9 cellular contexts compared by ENCODE assay signal in the genomic region with DNA sequence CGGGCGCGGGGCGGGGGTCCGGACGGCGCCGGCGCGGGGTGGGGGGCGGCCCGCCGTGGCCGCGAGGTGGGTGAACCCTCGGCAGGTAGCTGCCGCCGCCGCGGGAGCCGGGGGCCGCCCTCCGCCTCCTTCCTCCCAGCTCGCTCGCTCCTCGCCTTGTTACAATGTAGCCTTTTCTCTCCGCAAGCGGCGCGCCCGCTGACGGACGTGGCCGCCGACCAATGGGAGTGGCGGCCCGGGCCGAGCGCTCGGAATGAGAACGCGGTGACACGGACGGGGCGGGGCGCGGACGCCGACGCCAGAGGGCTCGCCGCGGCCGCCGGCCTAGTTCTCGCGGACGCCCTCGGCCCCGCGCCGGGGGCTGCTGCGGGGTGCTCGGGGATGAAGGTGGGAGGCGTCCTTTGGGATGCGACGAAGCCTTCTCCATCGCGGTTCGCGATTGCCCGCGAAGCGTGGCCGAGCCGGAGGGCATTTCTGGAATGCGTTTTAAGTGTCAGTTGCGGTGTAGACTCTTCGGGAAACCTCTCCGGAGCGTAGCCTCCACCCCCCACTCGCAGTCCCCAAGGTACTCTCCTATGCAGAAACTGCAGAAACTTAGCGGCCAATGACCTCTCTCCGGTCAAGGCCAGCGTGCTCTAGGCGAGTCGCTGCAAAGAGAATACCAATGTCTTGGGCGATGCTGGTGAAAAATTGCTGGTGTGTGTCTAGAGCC. TPM values are rescaled to one million over a fixed set of nuclear protein-coding genes. Genes with fewer than 3 reads are reported as not detected.
A peak's percentile ranks its signal among the peaks of the same experiment; 100 is the strongest.
DNase-seq lines count a peak whose midpoint lies in the region; ATAC-seq, FAIRE-seq and TF ChIP-seq lines count a peak whose summit lies in the region.
"Had no signal": no experiment of that assay in that cellular context is flagged by ENCODE, and none has a peak within 500 bp of the region (broad histone marks: within the 10 kb centered on the region; RNA-seq: fewer than 3 reads in every experiment).

No MANE protein-coding gene starts in this region.

- WGBS in HepG2 (ENCODE audit: low lambda C conversion rate) = 0% methylated on average over 6 of the region's 88 CpGs

- H3K4me1 ChIP-seq in HepG2 (ENCODE audit: insufficient read depth, low read length) = peaks cover 24% of the 10 kb centered on the region

- H3K4me2 ChIP-seq in HepG2 (ENCODE audit: low read depth, low read length) = peak overlapping the region; percentile 99

- POLR2A ChIA-PET in HepG2 (lab: Yijun Ruan, JAX) = interaction anchor here (0.9 to 1.9 kb wide), 3 partner anchors 8 to 34 kb away, joined by 3 to 9 read pairs (median 4); no protein-coding TSS in a partner anchor

- peaks cover 15% of the 10 kb centered on the region for H3K79me2 ChIP-seq in HepG2 (ENCODE audit: insufficient read depth, low read length)

- TF ChIP-seq POLR2A in HepG2 (IDR thresholded peaks at IDR 0.05; ENCODE audit: insufficient read depth in 1 of 2, low read depth in 2 of 2, low read length in 2 of 2) = peak; percentile 83 to 87

- H3K27me3 ChIP-seq in HepG2 (ENCODE audit: control insufficient read depth in 1 of 2, insufficient read depth in 2 of 2, low read length in 2 of 2) = peaks cover 2 to 25% of the 10 kb centered on the region in 2 experiments; a peak in 3 of 5 replicates

- H4K20me1 ChIP-seq in HepG2 (ENCODE audit: insufficient read depth, low read length) = no peaks in the 10 kb centered on the region

- no TSS peak for BruUV-seq in HepG2 (replicated peaks; lab: Mats Ljungman, UMichigan)

- no peaks in the 10 kb centered on the region for H3K36me3 ChIP-seq in HepG2 (replicated peaks in 1 of 2; ENCODE audit: control insufficient read depth in 1 of 2, insufficient read depth in 2 of 2, low read length in 2 of 2)

- CTCF ChIA-PET in HepG2 (lab: Yijun Ruan, JAX; ENCODE audit: low intra/inter-chr PET ratio, low total read pairs) = no interaction called here

- no peaks in the 10 kb centered on the region for H3K9me3 ChIP-seq in HepG2 (ENCODE audit: low read length)

- TF ChIP-seq EP300 in HepG2 (IDR thresholded peaks at IDR 0.05; ENCODE audit: low read depth in 2 of 2, low read length in 2 of 2) = no peak
- no peak for TF ChIP-seq EP300 in HepG2 (CRISPR knock-in tag; IDR thresholded peaks at IDR 0.05; ENCODE audit: borderline replicate concordance)

- peak; percentile 40; the same call in 1 of the 2 replicates for TF ChIP-seq RAD21 in HepG2 (CRISPR knock-in tag; IDR thresholded peaks at IDR 0.05)

- TF ChIP-seq CTCF in HepG2 (CRISPR knock-in tag; IDR thresholded peaks at IDR 0.05) = no peak; the same call in 1 of the 2 replicates

- peak overlapping the region; percentile 67 to 82 (median 79) for H3K4me3 ChIP-seq in HepG2 (replicated peaks in 1 of 3; ENCODE audit: insufficient read depth in 1 of 3, low read depth in 2 of 3, low read length in 3 of 3)

- in situ Hi-C loops in HepG2 (cut with HindIII; ENCODE audit: extremely low pct_ligation_motif_present, low pct_unique_long_range_greater_than_20kb) = no loop called here

- FAIRE-seq in HepG2 (lab: Jason Lieb, UNC) = no peak
- FAIRE-seq: islet of Langerhans had no signal

- intact Hi-C loops in HepG2 (cut with micrococcal nuclease; ENCODE audit: unreplicated experiment) = loop anchor here (2.0 kb wide), 1 partner anchor 34 kb away; no protein-coding TSS in a partner anchor

- ATAC-seq in GM19452 (IDR thresholded peaks at IDR 0.05; ENCODE audit: unreplicated experiment) = peak; percentile 98
- peak; percentile 98 for ATAC-seq in HG03571 (IDR thresholded peaks at IDR 0.05; ENCODE audit: unreplicated experiment)
- peak; percentile 98 for ATAC-seq in HepG2

- peak overlapping the region; percentile 56 for H3K27ac ChIP-seq in HepG2 (ENCODE audit: extremely low read length, insufficient read depth, low read length)

- H3K9ac ChIP-seq in HepG2 (ENCODE audit: insufficient read depth, low read depth, low read length) = peak overlapping the region; percentile 74

- H2AFZ ChIP-seq in HepG2 (ENCODE audit: low read length) = peak overlapping the region; percentile 45

- DNase-seq in CD1c-positive myeloid dendritic cell (ENCODE audit: extremely low spot score) (peak; percentile 98), NCI-H774 (lab: John Stamatoyannopoulos, UW) (peak; percentile 96), dermis blood vessel endothelial cell (peak; percentile 96), HepG2 (ENCODE audit: low spot score) (peak; percentile 87)
- peak; percentile 90 to 92 for DNase-seq in activated CD4-positive, alpha-beta T cell treated with anti-CD3 and anti-CD28 coated beads, Interleukin-2, amount 50 U/mL, for 48 hours
- DNase-seq in stimulated activated CD4-positive, alpha-beta T cell treated with anti-CD3 and anti-CD28 coated beads, Interleukin-2, amount 100 ng/mL, for 4 hours (ENCODE audit: low read depth) = peak; percentile 87

TF ChIP-seq in HepG2, 621 proteins besides CTCF, POLR2A, EP300 and RAD21 (continues in another document):
- peak; percentile 55; the same call in 1 of the 2 replicates for TF ChIP-seq CHD2 (IDR thresholded peaks at IDR 0.05; ENCODE audit: low read depth, low read length)
- no peak for TF ChIP-seq ARNTL (CRISPR knock-in tag; IDR thresholded peaks at IDR 0.05)
- TF ChIP-seq FOSL1 (CRISPR knock-in tag; IDR thresholded peaks at IDR 0.05; ENCODE audit: borderline replicate concordance) = no peak
- TF ChIP-seq YEATS2 (CRISPR knock-in tag; IDR thresholded peaks at IDR 0.05; ENCODE audit: borderline replicate concordance) = 0 out of 2 replicates have a peak, but pooled peaks have one; percentile 42
- no peak for TF ChIP-seq ZNF616 (CRISPR knock-in tag; IDR thresholded peaks at IDR 0.05; ENCODE audit: low read depth)
- no peak for TF ChIP-seq PAWR (CRISPR knock-in tag; IDR thresholded peaks at IDR 0.05; ENCODE audit: borderline replicate concordance)
- TF ChIP-seq HOXD1 (CRISPR knock-in tag; IDR thresholded peaks at IDR 0.05) = no peak
- TF ChIP-seq MTA1 (CRISPR knock-in tag; IDR thresholded peaks at IDR 0.05; ENCODE audit: borderline replicate concordance) = peak; percentile 56; the same call in 1 of the 2 replicates
- TF ChIP-seq ASH2L (IDR thresholded peaks at IDR 0.05; ENCODE audit: insufficient read length, low read depth, low read length) = peak; percentile 54
- TF ChIP-seq ZFY (CRISPR knock-in tag; IDR thresholded peaks at IDR 0.05) = peak; percentile 93
- TF ChIP-seq ZSCAN31 (CRISPR knock-in tag; IDR thresholded peaks at IDR 0.05; ENCODE audit: low read depth) = no peak
- TF ChIP-seq AHR (CRISPR knock-in tag; IDR thresholded peaks at IDR 0.05) = 0 out of 2 replicates have a peak, but pooled peaks have one; percentile 14
- TF ChIP-seq ZNF510 (CRISPR knock-in tag; IDR thresholded peaks at IDR 0.05; ENCODE audit: low read depth) = no peak
- TF ChIP-seq, protein P1, sequence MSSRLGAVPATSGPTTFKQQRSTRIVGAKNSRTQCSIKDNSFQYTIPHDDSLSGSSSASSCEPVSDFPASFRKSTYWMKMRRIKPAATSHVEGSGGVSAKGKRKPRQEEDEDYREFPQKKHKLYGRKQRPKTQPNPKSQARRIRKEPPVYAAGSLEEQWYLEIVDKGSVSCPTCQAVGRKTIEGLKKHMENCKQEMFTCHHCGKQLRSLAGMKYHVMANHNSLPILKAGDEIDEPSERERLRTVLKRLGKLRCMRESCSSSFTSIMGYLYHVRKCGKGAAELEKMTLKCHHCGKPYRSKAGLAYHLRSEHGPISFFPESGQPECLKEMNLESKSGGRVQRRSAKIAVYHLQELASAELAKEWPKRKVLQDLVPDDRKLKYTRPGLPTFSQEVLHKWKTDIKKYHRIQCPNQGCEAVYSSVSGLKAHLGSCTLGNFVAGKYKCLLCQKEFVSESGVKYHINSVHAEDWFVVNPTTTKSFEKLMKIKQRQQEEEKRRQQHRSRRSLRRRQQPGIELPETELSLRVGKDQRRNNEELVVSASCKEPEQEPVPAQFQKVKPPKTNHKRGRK (CRISPR knock-in tag; IDR thresholded peaks at IDR 0.05) = no peak
- no peak for TF ChIP-seq SALL2 (CRISPR knock-in tag; IDR thresholded peaks at IDR 0.05)

RNA-seq across cellular contexts. Expression of a gene that starts 0.7 kb away (rescaled TPM):
- total RNA-seq in dermis blood vessel endothelial cell (11.7 and 14.6 TPM in 2 replicates), HepG2 (2016; rRNA removed; fragmentation: Illumina TruSeq; extraction: Trizol) (4.1 and 4.7 TPM in 2 replicates)
- 1.5 and 1.8 TPM in 2 replicates for total RNA-seq in HepG2 (2016; cell fraction: cytosol; rRNA removed; fragmentation: Illumina TruSeq; extraction: Trizol; ENCODE audit: low read depth)
- total RNA-seq in HepG2 (2016; cell fraction: insoluble cytoplasmic fraction; rRNA removed; fragmentation: Illumina TruSeq; extraction: Trizol) = 3.4 and 4.3 TPM in 2 replicates
- total RNA-seq in HepG2 (2016; cell fraction: membrane; rRNA removed; fragmentation: Illumina TruSeq; extraction: Trizol) = 3.9 and 5.2 TPM in 2 replicates
- 4.6 and 6.1 TPM in 2 replicates for total RNA-seq in HepG2 (2016; cell fraction: nucleus; rRNA removed; fragmentation: Illumina TruSeq; extraction: Trizol)
- polyA plus RNA-seq in HepG2 (2011; rRNA removed) = 3.3 and 3.4 TPM in 2 replicates
- polyA plus RNA-seq in HepG2 (2011; cell fraction: cytosol; rRNA removed) = 2.0 and 2.7 TPM in 2 replicates
- polyA plus RNA-seq in HepG2 (2011; cell fraction: nucleus; rRNA removed) = 6.4 and 6.7 TPM in 2 replicates
- 2.3 and 2.4 TPM in 2 replicates for polyA plus RNA-seq in HepG2 (2012)
- polyA plus RNA-seq in HepG2 (2016; cell fraction: cytosol; fragmentation: Illumina TruSeq; extraction: Trizol; ENCODE audit: low read depth) = 0.77 and 0.81 TPM in 2 replicates
- 2.8 and 4.0 TPM in 2 replicates for polyA plus RNA-seq in HepG2 (2016; cell fraction: insoluble cytoplasmic fraction; fragmentation: Illumina TruSeq; extraction: Trizol; ENCODE audit: low read depth)
- polyA plus RNA-seq in HepG2 (2016; cell fraction: membrane; fragmentation: Illumina TruSeq; extraction: Trizol; ENCODE audit: low read depth) = 2.1 and 2.4 TPM in 2 replicates
- polyA plus RNA-seq in HepG2 (2016; cell fraction: nucleus; fragmentation: Illumina TruSeq; extraction: Trizol; ENCODE audit: insufficient read depth, low read depth) = 7.1 and 7.4 TPM in 2 replicates
- polyA minus RNA-seq in HepG2 (2011; rRNA and poly(A)+ RNA removed; ENCODE audit: low replicate concordance) = 7.8 and 17.5 TPM in 2 replicates
- 3.5 and 6.2 TPM in 2 replicates for polyA minus RNA-seq in HepG2 (2011; cell fraction: cytosol; rRNA and poly(A)+ RNA removed)
- polyA minus RNA-seq in HepG2 (2011; cell fraction: nucleus; rRNA and poly(A)+ RNA removed) = 5.0 and 7.6 TPM in 2 replicates

Comparison
In these comparisons a context has a peak if more than half of its experiments do, and no peak if none do; other contexts are left out.
1. Peak in every context shown above with its lines: DNase-seq, ATAC-seq, H3K4me3 ChIP-seq and H3K27ac ChIP-seq.